9 cellular contexts compared by ENCODE assay signal in the genomic region with DNA sequence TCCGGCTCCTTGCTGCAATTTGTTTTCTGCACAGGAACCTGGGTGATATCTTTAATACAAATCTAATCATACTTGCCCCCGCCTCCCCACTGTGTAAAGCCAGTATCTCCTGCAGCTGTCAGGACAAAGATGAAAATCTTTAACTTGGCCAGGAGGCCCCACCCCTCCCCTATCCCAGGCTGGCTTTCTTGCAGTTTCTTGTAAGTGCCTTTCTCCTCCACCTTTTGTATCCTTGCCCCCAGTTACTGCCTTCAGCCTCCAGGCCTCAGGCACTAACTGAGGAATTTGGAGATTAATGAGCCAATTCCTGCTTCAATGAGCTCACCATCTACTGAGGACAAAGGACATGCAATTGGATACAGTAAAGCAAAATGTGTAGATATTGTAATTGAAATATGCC. TPM values are rescaled to one million over a fixed set of nuclear protein-coding genes. Genes with fewer than 3 reads are reported as not detected.
DNase-seq lines count a peak whose midpoint lies in the region; ATAC-seq and TF ChIP-seq lines count a peak whose summit lies in the region.
"Had no signal": no experiment of that assay in that cellular context is flagged by ENCODE, and none has a peak within 500 bp of the region (broad histone marks: within the 10 kb centered on the region; RNA-seq: fewer than 3 reads in every experiment).

No MANE protein-coding gene starts in this region.

- TF ChIP-seq CTCF in foreskin keratinocyte (conservative IDR thresholded peaks at IDR 0.05) (no peak), spleen (IDR thresholded peaks at IDR 0.05 in 8 of 11, conservative IDR thresholded peaks at IDR 0.05 in 3 of 11) (no peak)

- peak overlapping the region; percentile 58 for H3K27ac Mint-ChIP-seq in activated CD4-positive, alpha-beta T cell treated with anti-CD3 and anti-CD28 coated beads, Interleukin-2, amount 10 ng/mL, durations not matched to agents 7 days and 5 days

- H3K36me3 Mint-ChIP-seq in activated CD4-positive, alpha-beta T cell treated with anti-CD3 and anti-CD28 coated beads, Interleukin-2, amount 10 ng/mL, durations not matched to agents 7 days and 5 days (ENCODE audit: low read depth): peaks cover 62% of the 10 kb centered on the region

- H3K4me1 ChIP-seq in foreskin keratinocyte (peaks cover 13% of the 10 kb centered on the region), spleen (peaks cover 15 to 84% (median 38%) of the 10 kb centered on the region in 6 donors)

- H3K27me3 Mint-ChIP-seq in activated CD4-positive, alpha-beta T cell treated with anti-CD3 and anti-CD28 coated beads, Interleukin-2, amount 10 ng/mL, durations not matched to agents 7 days and 5 days: no peaks in the 10 kb centered on the region

- no peaks in the 10 kb centered on the region for H3K9me3 ChIP-seq in spleen
- H3K9me3 ChIP-seq in MG63: no peaks in the 10 kb centered on the region

- TF ChIP-seq POLR2A in Raji (IDR thresholded peaks at IDR 0.05; ENCODE audit: insufficient read depth, low read depth, low read length) (peak; percentile 26; the same call in 1 of the 2 replicates), spleen (IDR thresholded peaks at IDR 0.05) (no peak)

- CTCF ChIA-PET in activated CD4-positive, alpha-beta T cell treated with anti-CD3 and anti-CD28 coated beads, Interleukin-2, amount 10 ng/mL, durations not matched to agents 7 days and 5 days (lab: Charles Lee): interaction anchor here (1.1 to 1.7 kb wide), 2 partner anchors 12 to 15 kb away, joined by 3 to 6 read pairs; no protein-coding TSS in a partner anchor

- intact Hi-C loops in spleen (cut with DNase I; ENCODE audit: low total_unique reads): no loop called here

- H3K4me1 Mint-ChIP-seq in activated CD4-positive, alpha-beta T cell treated with anti-CD3 and anti-CD28 coated beads, Interleukin-2, amount 10 ng/mL, durations not matched to agents 7 days and 5 days: peaks cover 72% of the 10 kb centered on the region

- 62 to 77% (median 71%) methylated on average over 2 of the region's 2 CpGs for whole genome bisulfite sequencing in spleen, 5 donors

- POLR2A ChIA-PET in activated CD4-positive, alpha-beta T cell treated with anti-CD3 and anti-CD28 coated beads, Interleukin-2, amount 10 ng/mL, durations not matched to agents 7 days and 5 days (lab: Charles Lee): no interaction called here

- DNase-seq in activated CD4-positive, alpha-beta T cell treated with anti-CD3 and anti-CD28 coated beads, Interleukin-2, amount 10 ng/mL, durations not matched to agents 7 days and 5 days: no peak
- DNase-seq in activated CD4-positive, alpha-beta T cell treated with anti-CD3 and anti-CD28 coated beads for 4 hours: no peak
- DNase-seq in foreskin keratinocyte: peak in 1 of 2 donors; percentile 29
- DNase-seq in spleen: no peak
- no peak for DNase-seq in MG63
- no peak for DNase-seq in HPDE6-E6E7 (ENCODE audit: extremely low spot score)
- DNase-seq: head of caudate nucleus had no signal

- peak overlapping the region in 1 of 8 donors; percentile 7 for H3K4me3 ChIP-seq in spleen
- H3K4me3 ChIP-seq in MG63: no peak overlapping the region

- H3K9me3 Mint-ChIP-seq in activated CD4-positive, alpha-beta T cell treated with anti-CD3 and anti-CD28 coated beads, Interleukin-2, amount 10 ng/mL, durations not matched to agents 7 days and 5 days: no peaks in the 10 kb centered on the region

- peak overlapping the region; percentile 58 for H3K4me3 Mint-ChIP-seq in activated CD4-positive, alpha-beta T cell treated with anti-CD3 and anti-CD28 coated beads, Interleukin-2, amount 10 ng/mL, durations not matched to agents 7 days and 5 days

- H3K36me3 ChIP-seq in spleen: peaks cover 0 to 31% (median 0%) of the 10 kb centered on the region in 6 donors
- H3K36me3 ChIP-seq in MG63: no peaks in the 10 kb centered on the region

- H3K27ac ChIP-seq in foreskin keratinocyte: no peak overlapping the region
- H3K27ac ChIP-seq in spleen: peak overlapping the region in 6 of 8 donors; percentile 1 to 79 (median 53)

- H3K27me3 ChIP-seq in foreskin keratinocyte (no peaks in the 10 kb centered on the region), spleen (replicated peaks in 1 of 7) (no peaks in the 10 kb centered on the region), MG63 (no peaks in the 10 kb centered on the region)

- peak; percentile 9 for ATAC-seq in foreskin keratinocyte
- ATAC-seq in GM18873 (IDR thresholded peaks at IDR 0.05; ENCODE audit: low FRiP score, unreplicated experiment): no peak

RNA-seq across cellular contexts. Expression of gene GCSAM, which starts 6.5 kb away (rescaled TPM):
- total RNA-seq in activated CD4-positive, alpha-beta T cell treated with anti-CD3 and anti-CD28 coated beads, Interleukin-2, amount 10 ng/mL, durations not matched to agents 7 days and 5 days: 1 to 10 TPM; 9.3 to 9.9 TPM
- total RNA-seq in foreskin keratinocyte (1.3 and 1.4 TPM in 2 replicates), spleen (10 to 100 TPM in 3 of 7 donors, 1 to 10 TPM in 4; 6.7 to 18.9 (median 8.9) TPM)
- polyA plus RNA-seq in foreskin keratinocyte (0.85 and 1.2 TPM in 2 replicates), spleen (10 to 100 TPM in 1 of 3 donors, 1 to 10 TPM in 2; 2.7 to 20.9 (median 3.7) TPM)
- not detected in 2 replicates for total RNA-seq in MG63 (2014; rRNA removed; shearing (Covaris generic); ENCODE audit: low replicate concordance)

RNA-seq across cellular contexts. Expression of gene C3orf52, which starts 40.3 kb away (rescaled TPM):
- total RNA-seq in activated CD4-positive, alpha-beta T cell treated with anti-CD3 and anti-CD28 coated beads, Interleukin-2, amount 10 ng/mL, durations not matched to agents 7 days and 5 days: 1 to 10 TPM; 9.2 to 9.5 TPM
- total RNA-seq in foreskin keratinocyte (8.2 and 9.2 TPM in 2 replicates), spleen (1 to 10 TPM in 5 of 7 donors, under 1 TPM in 2; 0.74 to 3.9 (median 1.5) TPM)
- polyA plus RNA-seq in foreskin keratinocyte (3.2 and 4.2 TPM in 2 replicates), spleen (under 1 TPM; 0.26 to 0.55 (median 0.33) TPM)
- 2.2 and 2.4 TPM in 2 replicates for total RNA-seq in MG63 (2014; rRNA removed; shearing (Covaris generic); ENCODE audit: low replicate concordance)
